ENCODE assay signal across 8 cellular contexts in genomic region chr3:133821767-133822638, GRCh38. TPM values are rescaled to one million over a fixed set of nuclear protein-coding genes. Genes with fewer than 3 reads are reported as not detected.
A peak's percentile ranks its signal among the peaks of the same experiment; 100 is the strongest.
DNase-seq lines count a peak whose midpoint lies in the region; ATAC-seq and TF ChIP-seq lines count a peak whose summit lies in the region.

No MANE protein-coding gene starts in this region.

- TF ChIP-seq CTCF in epithelial cell of proximal tubule (conservative IDR thresholded peaks at IDR 0.05; ENCODE audit: low read depth, low read length) (peak; percentile 83), omental fat pad (IDR thresholded peaks at IDR 0.05) (no peak)

- DNase-seq in ELR (ENCODE audit: low read depth) = peak; percentile 93
- peak; percentile 57 for DNase-seq in NCI-H2196 treated with DMSO at 0.1 percent for 48 hours (lab: John Stamatoyannopoulos, UW; ENCODE audit: unreplicated experiment)
- peak; percentile 91 for DNase-seq in epithelial cell of proximal tubule (ENCODE audit: low read depth)
- peak; percentile 46 for DNase-seq in omental fat pad (ENCODE audit: low spot score)
- no peak for DNase-seq in activated T-cell treated with anti-CD3 and anti-CD28 coated beads for 4 hours
- DNase-seq in NK-92 (lab: John Stamatoyannopoulos, UW; ENCODE audit: unreplicated experiment) = no peak
- no peak for DNase-seq in SKM-1 (lab: John Stamatoyannopoulos, UW; ENCODE audit: unreplicated experiment)

- no peak overlapping the region for H3K4me3 ChIP-seq in epithelial cell of proximal tubule (ENCODE audit: low read depth, low read length)

- ATAC-seq in omental fat pad (ENCODE audit: low FRiP score) (peak; percentile 7), HG03520 (IDR thresholded peaks at IDR 0.05; ENCODE audit: unreplicated experiment) (no peak)

RNA-seq across cellular contexts. Expression of gene SRPRB, which starts 16.4 kb away (rescaled TPM):
- 18.7 and 41.7 TPM in 2 replicates for total RNA-seq in epithelial cell of proximal tubule
- 10 to 100 TPM; 19.2 to 47.2 (median 36.3) TPM for total RNA-seq in omental fat pad

Comparison
In these comparisons a context has a peak if more than half of its experiments do, and no peak if none do; other contexts are left out.
1. DNase-seq: peak in ELR (single experiment), NCI-H2196 treated with DMSO at 0.1 percent for 48 hours (single experiment), epithelial cell of proximal tubule (single experiment) and omental fat pad (single experiment); none in activated T-cell treated with anti-CD3 and anti-CD28 coated beads for 4 hours (single experiment), NK-92 (single experiment) and SKM-1 (single experiment).